Comparison of ENCODE assay signal across 8 cellular contexts in genomic region chr2:237744613-237745249, GRCh38. TPM values are rescaled to one million over a fixed set of nuclear protein-coding genes. Genes with fewer than 3 reads are reported as not detected.
DNase-seq lines count a peak whose midpoint lies in the region; ATAC-seq and TF ChIP-seq lines count a peak whose summit lies in the region.

No MANE protein-coding gene starts in this region.

- H3K27me3 ChIP-seq in BLaER1 (no peaks in the 10 kb centered on the region), lower lobe of right lung (ENCODE audit: low read depth) (no peaks in the 10 kb centered on the region)

- no peak overlapping the region for H3K9ac ChIP-seq in BLaER1

- peaks cover 85% of the 10 kb centered on the region for H3K36me3 ChIP-seq in BLaER1
- peaks cover 35% of the 10 kb centered on the region for H3K36me3 ChIP-seq in lower lobe of right lung

- peak; percentile 97 for TF ChIP-seq CTCF in lower lobe of right lung (IDR thresholded peaks at IDR 0.05)

- H3K4me3 ChIP-seq in BLaER1 (no peak overlapping the region), lower lobe of right lung (no peak overlapping the region)

- H3K4me1 ChIP-seq in BLaER1 (peaks cover 45% of the 10 kb centered on the region), lower lobe of right lung (peaks cover 58% of the 10 kb centered on the region)

- peak overlapping the region; percentile 20; the same call in 1 of the 2 replicates for H3K4me2 ChIP-seq in BLaER1

- ATAC-seq in GM21526 (IDR thresholded peaks at IDR 0.05; ENCODE audit: low FRiP score, unreplicated experiment) (peak; percentile 63), lower lobe of right lung (peak; percentile 85 to 90)

- H3K9me3 ChIP-seq in BLaER1 (peaks cover 18% of the 10 kb centered on the region), lower lobe of right lung (no peaks in the 10 kb centered on the region)

- H4K20me1 ChIP-seq in BLaER1: peaks cover 100% of the 10 kb centered on the region

- DNase-seq in NCI-H2227 treated with DMSO at 0.1 percent for 48 hours (lab: John Stamatoyannopoulos, UW): peak; percentile 64
- peak; percentile 81 to 84 for DNase-seq in activated CD4-positive, alpha-beta T cell treated with anti-CD3 and anti-CD28 coated beads, Interleukin-2, amount 50 U/mL, for 48 hours
- peak; percentile 49 for DNase-seq in dedifferentiated amniotic fluid mesenchymal stem cell (ENCODE audit: extremely low spot score)
- peak; percentile 84 for DNase-seq in lower lobe of right lung
- peak; percentile 39 for DNase-seq in stimulated activated CD8-positive, alpha-beta memory T cell treated with anti-CD3 and anti-CD28 coated beads, Interleukin-12 subunit alpha, Interleukin-12 subunit beta, amount 100 ng/mL, for 24 hours (ENCODE audit: extremely low read depth)
- no peak for DNase-seq in mesenteric fat pad (ENCODE audit: low spot score)

- H3K27ac ChIP-seq in BLaER1 (no peak overlapping the region; the same call in 1 of the 2 replicates), lower lobe of right lung (peak overlapping the region; percentile 63)

- intact Hi-C loops in lower lobe of right lung (cut with DNase I): loop anchor here (10.0 kb wide), 2 partner anchors 70 to 160 kb away; no protein-coding TSS in a partner anchor

RNA-seq across cellular contexts. Expression of gene RBM44, which starts 53.8 kb away (rescaled TPM):
- 0.59 TPM for total RNA-seq in lower lobe of right lung
- total RNA-seq in mesenteric fat pad: 1.3 TPM
